ENCODE assay signal across 18 cellular contexts in genomic region chr5:129216001-129216400, GRCh38.
DNase-seq lines count a peak whose midpoint lies in the region; ATAC-seq and TF ChIP-seq lines count a peak whose summit lies in the region.
"Had no signal": no experiment of that assay in that cellular context is flagged by ENCODE, and none has a peak within 500 bp of the region (broad histone marks: within the 10 kb centered on the region; RNA-seq: fewer than 3 reads in every experiment).

No MANE protein-coding gene starts in this region.

- no peaks in the 10 kb centered on the region for H3K4me1 Mint-ChIP-seq in MCF 10A (ENCODE audit: insufficient read depth, unreplicated experiment)
- no peaks in the 10 kb centered on the region for H3K4me1 Mint-ChIP-seq in WTC11
- H3K4me1 Mint-ChIP-seq: CD14-positive monocyte, GM23338 had no signal

- POLR2A ChIA-PET in MCF 10A (lab: Yijun Ruan, JAX) (no interaction called here), WTC11 (lab: Charles Lee) (no interaction called here)

- dilution Hi-C loops in mammary epithelial cell (cut with HindIII; ENCODE audit: low sequenced_read_pairs): no loop called here

- 40% methylated on average over 6 of the region's 6 CpGs for WGBS in mammary epithelial cell (ENCODE audit: low coverage, missing lambda C conversion rate)

- BruUV-seq in MCF 10A (replicated peaks; lab: Mats Ljungman, UMichigan) (no TSS peak), mammary epithelial cell (replicated peaks; lab: Mats Ljungman, UMichigan) (no TSS peak)

- no peak overlapping the region for H3K4me3 Mint-ChIP-seq in MCF 10A (ENCODE audit: unreplicated experiment)
- H3K4me3 Mint-ChIP-seq in WTC11: no peak overlapping the region
- H3K4me3 Mint-ChIP-seq: CD14-positive monocyte; CD8-positive, alpha-beta T cell; GM23338; HFFc6 had no signal

- ATAC-seq in WTC11: peak; percentile 22
- no peak for ATAC-seq in upper lobe of right lung
- ATAC-seq: CD8-positive, alpha-beta T cell; GM23338 had no signal

- H3K27me3 Mint-ChIP-seq in MCF 10A (ENCODE audit: insufficient read depth, unreplicated experiment): no peaks in the 10 kb centered on the region
- H3K27me3 Mint-ChIP-seq in WTC11 (ENCODE audit: low read depth): no peaks in the 10 kb centered on the region

- no peak overlapping the region for H3K4me3 ChIP-seq in mammary epithelial cell (replicated peaks in 1 of 3; ENCODE audit: insufficient read depth in 1 of 3, low read depth in 2 of 3, low read length in 3 of 3)
- no peak overlapping the region for H3K4me3 ChIP-seq in fibroblast of the aortic adventitia (ENCODE audit: low read depth, low read length)
- H3K4me3 ChIP-seq in upper lobe of right lung: no peak overlapping the region
- H3K4me3 ChIP-seq in brain microvascular endothelial cell (ENCODE audit: low read depth, low read length): no peak overlapping the region
- H3K4me3 ChIP-seq: GM23338 had no signal

- no peaks in the 10 kb centered on the region for H3K4me1 ChIP-seq in mammary epithelial cell (ENCODE audit: insufficient read depth, low read length)
- H3K4me1 ChIP-seq in upper lobe of right lung: no peaks in the 10 kb centered on the region

- DNase-seq in MCF 10A (ENCODE audit: unreplicated experiment): peak; percentile 25
- DNase-seq in mammary epithelial cell: no peak
- DNase-seq in WTC11 (ENCODE audit: low spot score): no peak
- DNase-seq in fibroblast of the aortic adventitia (ENCODE audit: low read depth): peak; percentile 6
- peak; percentile 21 for DNase-seq in upper lobe of right lung
- DNase-seq in DMS153 (lab: John Stamatoyannopoulos, UW): no peak
- no peak for DNase-seq in NCI-H774 (lab: John Stamatoyannopoulos, UW)
- no peak for DNase-seq in brain microvascular endothelial cell
- DNase-seq: CD8-positive, alpha-beta T cell; COR-L47; DND-41; GF-D8; HCEC 1CT; HFFc6 had no signal

- H3K4me2 ChIP-seq in mammary epithelial cell (ENCODE audit: insufficient read depth, low read depth, low read length): no peak overlapping the region
- H3K4me2 ChIP-seq: GM23338 had no signal

- H3K36me3 ChIP-seq in mammary epithelial cell (ENCODE audit: insufficient read depth, low read length): no peaks in the 10 kb centered on the region
- H3K36me3 ChIP-seq in upper lobe of right lung: no peaks in the 10 kb centered on the region
- no peaks in the 10 kb centered on the region for H3K36me3 ChIP-seq in brain microvascular endothelial cell (replicated peaks)

- H4K20me1 ChIP-seq in mammary epithelial cell (ENCODE audit: insufficient read depth, low read length): no peaks in the 10 kb centered on the region

- H3K27ac Mint-ChIP-seq in MCF 10A (ENCODE audit: low read depth, unreplicated experiment): no peak overlapping the region
- H3K27ac Mint-ChIP-seq in WTC11: no peak overlapping the region
- H3K27ac Mint-ChIP-seq: CD14-positive monocyte; CD8-positive, alpha-beta T cell; GM23338; HFFc6 had no signal

- in situ Hi-C loops in mammary epithelial cell (cut with MboI; ENCODE audit: low sequenced_read_pairs in 2 of 2): no loop called here
- in situ Hi-C loops in brain microvascular endothelial cell (cut with HindIII; ENCODE audit: low pct_ligation_motif_present, low sequenced_read_pairs): no loop called here

- H3K79me2 ChIP-seq in mammary epithelial cell (ENCODE audit: insufficient read depth, low read length): no peaks in the 10 kb centered on the region

- H3K36me3 Mint-ChIP-seq in MCF 10A (ENCODE audit: insufficient read depth, unreplicated experiment) (no peaks in the 10 kb centered on the region), WTC11 (peaks cover 5% of the 10 kb centered on the region; the same call in 1 of the 2 replicates)
- H3K36me3 Mint-ChIP-seq: CD14-positive monocyte; CD8-positive, alpha-beta T cell had no signal

- H3K9me3 Mint-ChIP-seq in MCF 10A (ENCODE audit: unreplicated experiment) (peaks cover 23% of the 10 kb centered on the region), WTC11 (peaks cover 21% of the 10 kb centered on the region)

- no peaks in the 10 kb centered on the region for H3K27me3 ChIP-seq in mammary epithelial cell (ENCODE audit: insufficient read depth, low read length)
- no peaks in the 10 kb centered on the region for H3K27me3 ChIP-seq in upper lobe of right lung
- H3K27me3 ChIP-seq in brain microvascular endothelial cell (replicated peaks): no peaks in the 10 kb centered on the region

- H3K9me3 ChIP-seq in mammary epithelial cell (replicated peaks; ENCODE audit: insufficient read depth, low read length) (no peaks in the 10 kb centered on the region), upper lobe of right lung (peaks cover 23% of the 10 kb centered on the region)

- intact Hi-C loops in MCF 10A (cut with micrococcal nuclease) (no loop called here), mammary epithelial cell (cut with micrococcal nuclease) (no loop called here), upper lobe of right lung (cut with DNase I) (no loop called here)

- H3K9ac ChIP-seq in mammary epithelial cell (ENCODE audit: insufficient read depth, low read length): no peak overlapping the region

- CTCF ChIA-PET in MCF 10A (lab: Yijun Ruan, JAX): interaction anchor here (0.6 to 1.4 kb wide), 3 partner anchors 56 to 552 kb away, joined by 3 to 4 read pairs (median 3); no protein-coding TSS in a partner anchor
- CTCF ChIA-PET in mammary epithelial cell (lab: Charles Lee; ENCODE audit: low non-redundant PET): no interaction called here
- CTCF ChIA-PET in WTC11 (lab: Charles Lee): no interaction called here

- H2AFZ ChIP-seq in mammary epithelial cell (ENCODE audit: low read depth, low read length): no peak overlapping the region
- H2AFZ ChIP-seq: GM23338 had no signal

- H3K27ac ChIP-seq in mammary epithelial cell (ENCODE audit: insufficient read depth, low read depth, low read length): no peak overlapping the region
- H3K27ac ChIP-seq in upper lobe of right lung: no peak overlapping the region
- no peak overlapping the region for H3K27ac ChIP-seq in brain microvascular endothelial cell
- H3K27ac ChIP-seq: 22Rv1, HL-60 had no signal

- TF ChIP-seq CTCF in MCF 10A (IDR thresholded peaks at IDR 0.05; ENCODE audit: unreplicated experiment) (no peak), mammary epithelial cell (conservative IDR thresholded peaks at IDR 0.05 in 1 of 2, IDR thresholded peaks at IDR 0.05 in 1 of 2; ENCODE audit: extremely low read depth in 1 of 2, insufficient read depth in 1 of 2, low read depth in 1 of 2, low read length in 2 of 2) (no peak), WTC11 (IDR thresholded peaks at IDR 0.05) (no peak), fibroblast of the aortic adventitia (IDR thresholded peaks at IDR 0.05; ENCODE audit: insufficient read depth, low read length) (no peak), upper lobe of right lung (IDR thresholded peaks at IDR 0.05) (no peak), brain microvascular endothelial cell (IDR thresholded peaks at IDR 0.05; ENCODE audit: low read depth, low read length, missing control alignments) (no peak)

TF ChIP-seq in WTC11, 78 proteins besides CTCF, POLR2A, EP300 and RAD21:
- TF ChIP-seq, protein P1, sequence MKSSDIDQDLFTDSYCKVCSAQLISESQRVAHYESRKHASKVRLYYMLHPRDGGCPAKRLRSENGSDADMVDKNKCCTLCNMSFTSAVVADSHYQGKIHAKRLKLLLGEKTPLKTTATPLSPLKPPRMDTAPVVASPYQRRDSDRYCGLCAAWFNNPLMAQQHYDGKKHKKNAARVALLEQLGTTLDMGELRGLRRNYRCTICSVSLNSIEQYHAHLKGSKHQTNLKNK (CRISPR knock-in tag; IDR thresholded peaks at IDR 0.05): no peak
- no peak for TF ChIP-seq NFE2L1 (CRISPR knock-in tag; IDR thresholded peaks at IDR 0.05)
- no peak for TF ChIP-seq EMX1 (CRISPR knock-in tag; IDR thresholded peaks at IDR 0.05)
- TF ChIP-seq, protein P2, sequence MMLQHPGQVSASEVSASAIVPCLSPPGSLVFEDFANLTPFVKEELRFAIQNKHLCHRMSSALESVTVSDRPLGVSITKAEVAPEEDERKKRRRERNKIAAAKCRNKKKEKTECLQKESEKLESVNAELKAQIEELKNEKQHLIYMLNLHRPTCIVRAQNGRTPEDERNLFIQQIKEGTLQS (CRISPR knock-in tag; conservative IDR thresholded peaks at IDR 0.05): no peak
- TF ChIP-seq, protein P3, sequence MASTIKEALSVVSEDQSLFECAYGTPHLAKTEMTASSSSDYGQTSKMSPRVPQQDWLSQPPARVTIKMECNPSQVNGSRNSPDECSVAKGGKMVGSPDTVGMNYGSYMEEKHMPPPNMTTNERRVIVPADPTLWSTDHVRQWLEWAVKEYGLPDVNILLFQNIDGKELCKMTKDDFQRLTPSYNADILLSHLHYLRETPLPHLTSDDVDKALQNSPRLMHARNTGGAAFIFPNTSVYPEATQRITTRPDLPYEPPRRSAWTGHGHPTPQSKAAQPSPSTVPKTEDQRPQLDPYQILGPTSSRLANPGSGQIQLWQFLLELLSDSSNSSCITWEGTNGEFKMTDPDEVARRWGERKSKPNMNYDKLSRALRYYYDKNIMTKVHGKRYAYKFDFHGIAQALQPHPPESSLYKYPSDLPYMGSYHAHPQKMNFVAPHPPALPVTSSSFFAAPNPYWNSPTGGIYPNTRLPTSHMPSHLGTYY (CRISPR knock-in tag; IDR thresholded peaks at IDR 0.05): no peak
- no peak for TF ChIP-seq NFYB (CRISPR knock-in tag; conservative IDR thresholded peaks at IDR 0.05; ENCODE audit: low read depth)
- no peak for TF ChIP-seq ZNF416 (CRISPR knock-in tag; IDR thresholded peaks at IDR 0.05)
- no peak for TF ChIP-seq MXD4 (CRISPR knock-in tag; IDR thresholded peaks at IDR 0.05; ENCODE audit: borderline replicate concordance)
TF ChIP-seq in WTC11: peak in this region for 0.

Comparison
In these comparisons a context has a peak if more than half of its experiments do, and no peak if none do; other contexts are left out.
1. DNase-seq: peak in MCF 10A (single experiment), fibroblast of the aortic adventitia (single experiment) and upper lobe of right lung (single experiment); none in mammary epithelial cell (single experiment), WTC11 (single experiment), DMS153 (single experiment), NCI-H774 (single experiment) and brain microvascular endothelial cell (single experiment).